Comparison of ENCODE assay signal across 8 cellular contexts in the genomic region with DNA sequence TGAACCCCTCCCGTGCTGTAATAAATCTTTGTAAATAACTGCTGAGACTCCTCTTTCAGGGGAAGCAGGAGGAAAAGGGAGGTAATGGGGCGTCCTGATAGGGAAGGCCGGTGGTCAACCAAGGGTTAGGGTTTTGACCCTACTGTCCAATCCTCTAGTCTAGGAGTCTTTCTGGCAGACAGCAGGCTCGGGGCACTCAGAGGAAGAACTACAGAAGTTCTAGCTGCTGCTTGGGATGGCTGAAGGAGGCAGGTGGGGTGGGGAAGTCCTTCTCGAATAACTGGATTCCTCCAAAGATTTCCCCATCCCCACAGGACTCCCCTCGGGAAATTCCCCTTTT. TPM values are rescaled to one million over a fixed set of nuclear protein-coding genes. Genes with fewer than 3 reads are reported as not detected.
DNase-seq lines count a peak whose midpoint lies in the region; ATAC-seq and TF ChIP-seq lines count a peak whose summit lies in the region.

No MANE protein-coding gene starts in this region.

- TF ChIP-seq CTCF in LNCaP clone FGC (IDR thresholded peaks at IDR 0.05; ENCODE audit: control insufficient read depth, extremely low read depth, insufficient read depth) (no peak), neutrophil (IDR thresholded peaks at IDR 0.05) (no peak)

- no peak for ATAC-seq in HG03039 (IDR thresholded peaks at IDR 0.05; ENCODE audit: unreplicated experiment)

- H3K27me3 ChIP-seq in ectodermal cell (ENCODE audit: control insufficient read depth, insufficient read depth, low read length, poor library complexity, severe bottlenecking) (no peaks in the 10 kb centered on the region), neutrophil (no peaks in the 10 kb centered on the region)

- H3K4me3 ChIP-seq in LNCaP clone FGC (ENCODE audit: low read depth, low read length) (peak overlapping the region; percentile 70), ectodermal cell (ENCODE audit: insufficient read depth, low read depth, low read length) (peak overlapping the region; percentile 69), neutrophil (ENCODE audit: low read depth in 1 of 2, low read length in 1 of 2) (peak overlapping the region; percentile 89 to 90)

- H3K4me1 ChIP-seq in ectodermal cell (ENCODE audit: control insufficient read depth, insufficient read depth, low read length), result peaks cover 35% of the 10 kb centered on the region
- H3K4me1 ChIP-seq in neutrophil (ENCODE audit: control insufficient read depth in 1 of 2, insufficient read depth in 1 of 2, low read depth in 1 of 2, low read length in 1 of 2), result peaks cover 85 to 93% of the 10 kb centered on the region in 2 experiments

- H3K36me3 ChIP-seq in ectodermal cell (ENCODE audit: control insufficient read depth, insufficient read depth, low read length) (no peaks in the 10 kb centered on the region), neutrophil (no peaks in the 10 kb centered on the region)

- WGBS in ectodermal cell, 2 experiments, result 45 to 51% methylated on average over 6 of the region's 6 CpGs

- peak; percentile 41 for DNase-seq in activated CD4-positive, CD25-positive, alpha-beta regulatory T cell treated with anti-CD3 and anti-CD28 coated beads, Interleukin-2, amount 50 U/mL, for 72 hours
- DNase-seq in activated CD4-positive, CD25-positive, alpha-beta regulatory T cell (lab: John Stamatoyannopoulos, UW), result no peak
- DNase-seq in LNCaP clone FGC (ENCODE audit: low read depth), result no peak
- no peak for DNase-seq in NCI-H524 (lab: John Stamatoyannopoulos, UW)
- no peak for DNase-seq in NCI-H526 treated with DMSO at 0.1 percent for 48 hours (lab: John Stamatoyannopoulos, UW)

- H3K27ac ChIP-seq in ectodermal cell (ENCODE audit: insufficient read depth, low read depth, low read length, poor library complexity, severe bottlenecking), result no peak overlapping the region
- peak overlapping the region; percentile 91 for H3K27ac ChIP-seq in neutrophil

- H3K9me3 ChIP-seq in ectodermal cell (ENCODE audit: control insufficient read depth, low read length) (no peaks in the 10 kb centered on the region), neutrophil (no peaks in the 10 kb centered on the region)

RNA-seq across cellular contexts. Expression of a gene that starts 0.4 kb away (rescaled TPM):
- polyA plus RNA-seq in ectodermal cell (2013, experiment 1 of 4), result 61.1 TPM
- 56.5 TPM for polyA plus RNA-seq in ectodermal cell (2013, experiment 2 of 4)
- 39.6 TPM for polyA plus RNA-seq in ectodermal cell (2013, experiment 3 of 4)
- polyA plus RNA-seq in ectodermal cell (2013, experiment 4 of 4), result 43.2 TPM

RNA-seq across cellular contexts. Expression of a gene that starts 9.8 kb away (rescaled TPM):
- polyA plus RNA-seq in ectodermal cell (2013, experiment 1 of 4), result 0.48 TPM
- polyA plus RNA-seq in ectodermal cell (2013, experiment 2 of 4), result 0.69 TPM
- 0.53 TPM for polyA plus RNA-seq in ectodermal cell (2013, experiment 3 of 4)
- polyA plus RNA-seq in ectodermal cell (2013, experiment 4 of 4), result 0.49 TPM

RNA-seq across cellular contexts. Expression of a gene that starts 28.6 kb away (rescaled TPM):
- 2.3 TPM for polyA plus RNA-seq in ectodermal cell (2013, experiment 1 of 4)
- 2.0 TPM for polyA plus RNA-seq in ectodermal cell (2013, experiment 2 of 4)
- polyA plus RNA-seq in ectodermal cell (2013, experiment 3 of 4), result 1.7 TPM
- 2.6 TPM for polyA plus RNA-seq in ectodermal cell (2013, experiment 4 of 4)

RNA-seq across cellular contexts. Expression of a gene that starts 28.8 kb away (rescaled TPM):
- not detected for polyA plus RNA-seq in ectodermal cell (2013, experiment 1 of 4)
- polyA plus RNA-seq in ectodermal cell (2013, experiment 2 of 4), result not detected
- polyA plus RNA-seq in ectodermal cell (2013, experiment 3 of 4), result not detected
- polyA plus RNA-seq in ectodermal cell (2013, experiment 4 of 4), result not detected

RNA-seq across cellular contexts. Expression of a gene that starts 31.7 kb away (rescaled TPM):
- polyA plus RNA-seq in ectodermal cell (2013, experiment 1 of 4), result not detected
- polyA plus RNA-seq in ectodermal cell (2013, experiment 2 of 4), result 0.68 TPM
- 0.75 TPM for polyA plus RNA-seq in ectodermal cell (2013, experiment 3 of 4)
- polyA plus RNA-seq in ectodermal cell (2013, experiment 4 of 4), result 0.81 TPM
